ENCODE assay signal across 8 cellular contexts in genomic region chr4:53365121-53365485, GRCh38. TPM values are rescaled to one million over a fixed set of nuclear protein-coding genes. Genes with fewer than 3 reads are reported as not detected.
DNase-seq lines count a peak whose midpoint lies in the region; ATAC-seq and TF ChIP-seq lines count a peak whose summit lies in the region.

No MANE protein-coding gene starts in this region.

- H3K9me3 ChIP-seq in duodenal mucosa (ENCODE audit: control insufficient read depth in 1 of 2, low read length in 2 of 2) (no peaks in the 10 kb centered on the region), mucosa of rectum (ENCODE audit: control insufficient read depth in 2 of 2, low read length in 2 of 2) (no peaks in the 10 kb centered on the region)

- H3K4me1 ChIP-seq in duodenal mucosa (ENCODE audit: control insufficient read depth in 1 of 2, insufficient read depth in 2 of 2, low read length in 2 of 2): peaks cover 20 to 24% of the 10 kb centered on the region in 2 donors
- peaks cover 8 to 10% of the 10 kb centered on the region in 2 donors for H3K4me1 ChIP-seq in mucosa of rectum (ENCODE audit: control insufficient read depth in 2 of 2, insufficient read depth in 2 of 2, low read length in 2 of 2)

- H3K4me3 ChIP-seq in duodenal mucosa (ENCODE audit: low read depth in 1 of 2, low read length in 2 of 2) (peak overlapping the region; percentile 98 to 99), mucosa of rectum (ENCODE audit: low read length in 2 of 2) (peak overlapping the region; percentile 86 to 96)

- peak overlapping the region; percentile 68 to 85 for H3K9ac ChIP-seq in duodenal mucosa (ENCODE audit: low read depth in 1 of 2, low read length in 2 of 2)
- H3K9ac ChIP-seq in mucosa of rectum (ENCODE audit: low read depth in 1 of 2, low read length in 2 of 2): peak overlapping the region; percentile 53 to 68

- peak overlapping the region; percentile 65 for H3K27ac ChIP-seq in RWPE1
- no peak overlapping the region for H3K27ac ChIP-seq in duodenal mucosa (ENCODE audit: low read depth, low read length)
- peak overlapping the region in 1 of 2 donors; percentile 29 for H3K27ac ChIP-seq in mucosa of rectum (ENCODE audit: low read depth in 2 of 2, low read length in 2 of 2)

- TF ChIP-seq CTCF in RWPE1 (conservative IDR thresholded peaks at IDR 0.05; ENCODE audit: low read depth): no peak

- no peaks in the 10 kb centered on the region for H3K36me3 ChIP-seq in duodenal mucosa (ENCODE audit: control insufficient read depth in 1 of 2, insufficient read depth in 2 of 2, low read length in 2 of 2)
- H3K36me3 ChIP-seq in mucosa of rectum (ENCODE audit: control insufficient read depth in 2 of 2, insufficient read depth in 2 of 2, low read length in 2 of 2): no peaks in the 10 kb centered on the region

- peak; percentile 14 for ATAC-seq in Right ventricle myocardium superior (ENCODE audit: poor library complexity)
- ATAC-seq in HG03108 (IDR thresholded peaks at IDR 0.05; ENCODE audit: unreplicated experiment): peak; percentile 6
- no peak for ATAC-seq in GM18868 (IDR thresholded peaks at IDR 0.05; ENCODE audit: unreplicated experiment)

- CTCF ChIA-PET in RWPE1 (lab: Yijun Ruan, JAX): interaction anchor here (0.6 kb wide), 1 partner anchor 78 kb away, joined by 3 read pairs; no protein-coding TSS in a partner anchor

- H3K27me3 ChIP-seq in duodenal mucosa (ENCODE audit: control insufficient read depth in 1 of 2, insufficient read depth in 2 of 2, low read length in 2 of 2) (peaks cover 4% of the 10 kb centered on the region in 2 donors), mucosa of rectum (ENCODE audit: control insufficient read depth in 2 of 2, insufficient read depth in 2 of 2, low read length in 2 of 2) (peaks cover 0 to 3% of the 10 kb centered on the region in 2 donors)

- DNase-seq in Right ventricle myocardium superior (no peak), cardiac septum (ENCODE audit: low spot score) (no peak), RWPE1 (ENCODE audit: low spot score) (peak; percentile 37), T-helper 9 cell (no peak)

- intact Hi-C loops in Right ventricle myocardium superior (cut with DNase I) (loop anchor here (10.0 kb wide), 1 partner anchor 350 kb away; no protein-coding TSS in a partner anchor), cardiac septum (cut with DNase I) (loop anchor here (5.0 kb wide), 1 partner anchor 867 kb away; no protein-coding TSS in a partner anchor)

- POLR2A ChIA-PET in RWPE1 (lab: Yijun Ruan, JAX; ENCODE audit: low non-redundant PET): no interaction called here

RNA-seq across cellular contexts. Expression of gene SCFD2, which starts 0.8 kb away (rescaled TPM):
- 9.1 TPM for total RNA-seq in Right ventricle myocardium superior
- 9.7 TPM for total RNA-seq in cardiac septum

RNA-seq across cellular contexts. Expression of gene FIP1L1, which starts 12.3 kb away (rescaled TPM):
- total RNA-seq in Right ventricle myocardium superior: 19.4 TPM
- 39.2 TPM for total RNA-seq in cardiac septum
